9 cellular contexts compared by ENCODE assay signal in the genomic region with DNA sequence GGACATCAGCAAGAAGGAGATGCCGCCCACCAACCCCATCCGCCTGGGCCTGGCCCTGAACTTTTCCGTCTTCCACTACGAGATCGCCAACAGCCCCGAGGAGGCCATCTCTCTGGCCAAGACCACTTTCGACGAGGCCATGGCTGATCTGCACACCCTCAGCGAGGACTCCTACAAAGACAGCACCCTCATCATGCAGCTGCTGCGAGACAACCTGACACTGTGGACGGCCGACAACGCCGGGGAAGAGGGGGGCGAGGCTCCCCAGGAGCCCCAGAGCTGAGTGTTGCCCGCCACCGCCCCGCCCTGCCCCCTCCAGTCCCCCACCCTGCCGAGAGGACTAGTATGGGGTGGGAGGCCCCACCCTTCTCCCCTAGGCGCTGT. TPM values are rescaled to one million over a fixed set of nuclear protein-coding genes. Genes with fewer than 3 reads are reported as not detected.
DNase-seq lines count a peak whose midpoint lies in the region; ATAC-seq, FAIRE-seq and TF ChIP-seq lines count a peak whose summit lies in the region.
"Had no signal": no experiment of that assay in that cellular context is flagged by ENCODE, and none has a peak within 500 bp of the region (broad histone marks: within the 10 kb centered on the region; RNA-seq: fewer than 3 reads in every experiment).

No MANE protein-coding gene starts in this region.

- H3K4me1 ChIP-seq in BLaER1 (peaks cover 23% of the 10 kb centered on the region), HUES64 (ENCODE audit: insufficient read depth, low read length) (peaks cover 11% of the 10 kb centered on the region), colonic mucosa (no peaks in the 10 kb centered on the region)

- H3K9me3 Mint-ChIP-seq in nephron progenitor cell = no peaks in the 10 kb centered on the region

- H3K4me3 Mint-ChIP-seq in nephron progenitor cell = peak overlapping the region; percentile 71

- no peak for FAIRE-seq in H54 (lab: Jason Lieb, UNC)

- no peak for ATAC-seq in HG02852 (IDR thresholded peaks at IDR 0.05; ENCODE audit: unreplicated experiment)
- ATAC-seq in HG02642 (IDR thresholded peaks at IDR 0.05; ENCODE audit: poor library complexity, unreplicated experiment) = no peak

- intact Hi-C loops in colonic mucosa (cut with DNase I) = no loop called here

- H3K27ac ChIP-seq in BLaER1 (no peak overlapping the region), HUES64 (ENCODE audit: low read depth, low read length) (no peak overlapping the region), colonic mucosa (peak overlapping the region; percentile 100)

- WGBS in HUES64 = 84% methylated on average over 16 of the region's 20 CpGs

- no peak overlapping the region for H3K27ac Mint-ChIP-seq in nephron progenitor cell

- peaks cover 48% of the 10 kb centered on the region for H3K4me1 Mint-ChIP-seq in nephron progenitor cell

- no peaks in the 10 kb centered on the region for H3K36me3 Mint-ChIP-seq in nephron progenitor cell (ENCODE audit: low read depth)

- H3K27me3 ChIP-seq in BLaER1 = no peaks in the 10 kb centered on the region
- peaks cover 16% of the 10 kb centered on the region for H3K27me3 ChIP-seq in HUES64 (ENCODE audit: insufficient read depth, low read length)
- no peaks in the 10 kb centered on the region for H3K27me3 ChIP-seq in colonic mucosa

- H3K9me3 ChIP-seq in BLaER1 = no peaks in the 10 kb centered on the region
- no peaks in the 10 kb centered on the region for H3K9me3 ChIP-seq in HUES64 (ENCODE audit: insufficient read depth, low read depth, low read length)
- H3K9me3 ChIP-seq in colonic mucosa = no peaks in the 10 kb centered on the region

- TF ChIP-seq CTCF in colonic mucosa (IDR thresholded peaks at IDR 0.05) = no peak
- no peak for TF ChIP-seq CTCF in nephron progenitor cell (IDR thresholded peaks at IDR 0.05)

- no peaks in the 10 kb centered on the region for H4K20me1 ChIP-seq in BLaER1

- peak overlapping the region; percentile 80 for H3K4me3 ChIP-seq in BLaER1
- H3K4me3 ChIP-seq in HUES64 (ENCODE audit: low read length) = peak overlapping the region; percentile 70
- H3K4me3 ChIP-seq in colonic mucosa = peak overlapping the region; percentile 64

- DNase-seq in colonic mucosa (no peak), nephron progenitor cell (no peak), H54 (ENCODE audit: insufficient read length, low spot score) (no peak)
- no peak for DNase-seq in stimulated activated CD4-positive, alpha-beta T cell treated with anti-CD3 and anti-CD28 coated beads, Interleukin-2, amount 100 ng/mL, for 48 hours

- H3K9ac ChIP-seq in BLaER1 = no peak overlapping the region
- no peak overlapping the region; the same call in 1 of the 2 replicates for H3K9ac ChIP-seq in HUES64 (ENCODE audit: low read depth, low read length)
- peak overlapping the region; percentile 83 to 95 for H3K9ac ChIP-seq in colonic mucosa (ENCODE audit: low read depth in 2 of 2, low read length in 2 of 2)

- H3K4me2 ChIP-seq in BLaER1 = peak overlapping the region; percentile 99

- H3K36me3 ChIP-seq in BLaER1 = no peaks in the 10 kb centered on the region
- no peaks in the 10 kb centered on the region for H3K36me3 ChIP-seq in HUES64 (ENCODE audit: insufficient read depth, low read length)
- H3K36me3 ChIP-seq in colonic mucosa = no peaks in the 10 kb centered on the region

- no peak for TF ChIP-seq POLR2A in H54 (IDR thresholded peaks at IDR 0.05; ENCODE audit: low read depth, low read length)

- H3K27me3 Mint-ChIP-seq in nephron progenitor cell (ENCODE audit: low read depth, poor library complexity) = peaks cover 3% of the 10 kb centered on the region

RNA-seq across cellular contexts. Expression of a gene that starts 0.7 kb away (rescaled TPM):
- 4.1 TPM for polyA plus RNA-seq in HUES64 (2013, experiment 1 of 2)
- 4.8 TPM for polyA plus RNA-seq in HUES64 (2013, experiment 2 of 2)
- 100 to 1,000 TPM; 239 to 253 TPM for total RNA-seq in colonic mucosa

RNA-seq across cellular contexts. Expression of a gene that starts 26.4 kb away (rescaled TPM):
- 23.4 TPM for polyA plus RNA-seq in HUES64 (2013, experiment 1 of 2)
- 23.6 TPM for polyA plus RNA-seq in HUES64 (2013, experiment 2 of 2)
- total RNA-seq in colonic mucosa = 10 to 100 TPM; 32.4 to 36.2 TPM

RNA-seq across cellular contexts. Expression of a gene that starts 36.6 kb away (rescaled TPM):
- polyA plus RNA-seq in HUES64 (2013, experiment 1 of 2) = 9.5 TPM
- 9.4 TPM for polyA plus RNA-seq in HUES64 (2013, experiment 2 of 2)
- 10 to 100 TPM; 13.9 to 14.4 TPM for total RNA-seq in colonic mucosa

RNA-seq across cellular contexts. Expression of a gene that starts 37.2 kb away (rescaled TPM):
- 23.3 TPM for polyA plus RNA-seq in HUES64 (2013, experiment 1 of 2)
- polyA plus RNA-seq in HUES64 (2013, experiment 2 of 2) = 24.3 TPM
- 10 to 100 TPM; 14.1 to 16.8 TPM for total RNA-seq in colonic mucosa

RNA-seq across cellular contexts. Expression of a gene that starts 50.1 kb away (rescaled TPM):
- polyA plus RNA-seq in HUES64 (2013, experiment 1 of 2) = not detected
- polyA plus RNA-seq in HUES64 (2013, experiment 2 of 2) = not detected
- total RNA-seq in colonic mucosa = 1 to 10 TPM in 1 of 2 donors, under 1 TPM in 1; 0.64 to 1.8 TPM
- total RNA-seq: T-helper 2 cell treated with Interferon-gamma antibody and Interleukin-4, amounts not matched to agents 100 ng/mL and 5 ng/mL, for 36 hours had no signal

Comparison
In these comparisons a context has a peak if more than half of its experiments do, and no peak if none do; other contexts are left out.
1. H3K9ac ChIP-seq: peak in colonic mucosa (2 of 2); none in BLaER1 (single experiment) and HUES64 (single experiment).
2. Peak in every context shown above with its lines, with median percentiles within 50 percentile points of each other: H3K4me3 ChIP-seq.